In the genomic region with DNA sequence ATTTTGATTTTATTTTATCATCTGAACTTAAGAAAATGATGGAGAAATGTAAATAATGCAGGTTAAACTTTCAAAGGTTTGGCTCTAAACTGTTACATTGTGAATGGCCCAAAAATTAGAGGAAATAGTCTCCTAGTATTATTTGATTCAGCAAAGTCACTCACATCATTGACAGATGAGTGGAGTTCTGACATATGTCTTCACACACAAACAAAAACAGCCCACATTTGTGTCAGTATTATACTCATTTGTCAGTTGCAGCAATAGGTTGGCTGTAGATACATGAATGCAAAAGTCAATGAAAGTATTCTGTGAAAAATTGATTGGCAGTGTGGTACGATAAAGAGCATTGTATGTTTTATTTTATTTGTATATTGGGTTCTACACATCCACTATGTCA, we compare ENCODE assay signal across 10 cellular contexts.
"Had no signal": no experiment of that assay in that cellular context is flagged by ENCODE, and none has a peak within 500 bp of the region (broad histone marks: within the 10 kb centered on the region; RNA-seq: fewer than 3 reads in every experiment).

No MANE protein-coding gene starts in this region.

- H3K27ac ChIP-seq: VCaP, WERI-Rb-1 had no signal

- H3K36me3 ChIP-seq: WERI-Rb-1 had no signal

- ATAC-seq: activated CD4-positive, alpha-beta T cell treated with anti-CD3 and anti-CD28 coated beads for 36 hours; activated CD4-positive, CD25-positive, alpha-beta regulatory T cell treated with anti-CD3 and anti-CD28 coated beads, Interleukin-2, amount 50 U/mL, for 24 hours; activated CD8-positive, alpha-beta memory T cell treated with anti-CD3 and anti-CD28 coated beads, Interleukin-2, amount 10 ng/mL, durations not matched to agents 7 days and 5 days; activated CD8-positive, alpha-beta T cell treated with anti-CD3 and anti-CD28 coated beads for 36 hours; activated CD8-positive, alpha-beta T cell treated with anti-CD3 and anti-CD28 coated beads, Interleukin-2, amount 10 ng/mL, durations not matched to agents 7 days and 5 days; T-cell; T-helper 17 cell; WTC11 had no signal
